ENCODE assay signal across 8 cellular contexts in genomic region chr17:39464639-39465181, GRCh38. TPM values are rescaled to one million over a fixed set of nuclear protein-coding genes. Genes with fewer than 3 reads are reported as not detected.
A peak's percentile ranks its signal among the peaks of the same experiment; 100 is the strongest.
DNase-seq lines count a peak whose midpoint lies in the region; ATAC-seq, FAIRE-seq and TF ChIP-seq lines count a peak whose summit lies in the region.
"Not testable (repeated sequence)": the region's sequence is repeated elsewhere in the genome, so short reads cannot be mapped to it uniquely, and the experiment has no call there.

No MANE protein-coding gene starts in this region.

- H3K36me3 Mint-ChIP-seq in GM23338 (ENCODE audit: low read depth): peaks cover 29% of the 10 kb centered on the region; the same call in 2 of the 3 replicates
- peaks cover 32% of the 10 kb centered on the region for H3K36me3 Mint-ChIP-seq in activated T-helper 1 cell treated with anti-CD3 and anti-CD28 coated beads, Interleukin-12 subunit alpha, Interleukin-12 subunit beta, Interleukin-2, Interleukin-4 antibody, amounts not matched to agents 30 ng/mL and 10 ng/mL and 1 ng/mL, durations not matched to agents 14 hours and 24 hours and 36 hours (ENCODE audit: low read depth)
- peaks cover 44% of the 10 kb centered on the region for H3K36me3 Mint-ChIP-seq in central memory CD8-positive, alpha-beta T cell (ENCODE audit: insufficient read depth)
- not testable (repeated sequence) for H3K36me3 Mint-ChIP-seq in naive B cell

- H3K4me3 Mint-ChIP-seq in GM23338 (peak overlapping the region; percentile 89), naive B cell (peak overlapping the region; percentile 80 to 100 (median 94))
- peak overlapping the region; percentile 95 for H3K4me3 Mint-ChIP-seq in activated T-helper 1 cell treated with anti-CD3 and anti-CD28 coated beads, Interleukin-12 subunit alpha, Interleukin-12 subunit beta, Interleukin-2, Interleukin-4 antibody, amounts not matched to agents 30 ng/mL and 10 ng/mL and 1 ng/mL, durations not matched to agents 14 hours and 24 hours and 36 hours
- peak overlapping the region; percentile 85 for H3K4me3 Mint-ChIP-seq in central memory CD8-positive, alpha-beta T cell

- not testable (repeated sequence) for FAIRE-seq in A549 (lab: Jason Lieb, UNC)

- TF ChIP-seq CTCF in A549 (IDR thresholded peaks at IDR 0.05); GM23338 (conservative IDR thresholded peaks at IDR 0.05; ENCODE audit: low read depth in 2 of 2); PC-9 (conservative IDR thresholded peaks at IDR 0.05); foreskin fibroblast (IDR thresholded peaks at IDR 0.05; ENCODE audit: low read depth, low read length): not testable (repeated sequence)

- not testable (repeated sequence) for TF ChIP-seq EP300 in A549 (IDR thresholded peaks at IDR 0.05)

- H4K20me1 ChIP-seq in GM23338 (replicated peaks; ENCODE audit: insufficient read depth) (peaks cover 45% of the 10 kb centered on the region), PC-9 (ENCODE audit: insufficient read depth) (peaks cover 68% of the 10 kb centered on the region)

- H3K27ac Mint-ChIP-seq in GM23338; activated T-helper 1 cell treated with anti-CD3 and anti-CD28 coated beads, Interleukin-12 subunit alpha, Interleukin-12 subunit beta, Interleukin-2, Interleukin-4 antibody, amounts not matched to agents 30 ng/mL and 10 ng/mL and 1 ng/mL, durations not matched to agents 14 hours and 24 hours and 36 hours: not testable (repeated sequence)
- peak overlapping the region; percentile 71 for H3K27ac Mint-ChIP-seq in central memory CD8-positive, alpha-beta T cell (ENCODE audit: low read depth)
- H3K27ac Mint-ChIP-seq in naive B cell: peak overlapping the region in 2 of 6 donors; percentile 31 to 78

- H3K4me1 Mint-ChIP-seq in GM23338: not testable (repeated sequence)
- peaks cover 57% of the 10 kb centered on the region for H3K4me1 Mint-ChIP-seq in activated T-helper 1 cell treated with anti-CD3 and anti-CD28 coated beads, Interleukin-12 subunit alpha, Interleukin-12 subunit beta, Interleukin-2, Interleukin-4 antibody, amounts not matched to agents 30 ng/mL and 10 ng/mL and 1 ng/mL, durations not matched to agents 14 hours and 24 hours and 36 hours (ENCODE audit: low read depth)
- peaks cover 41% of the 10 kb centered on the region for H3K4me1 Mint-ChIP-seq in central memory CD8-positive, alpha-beta T cell
- peaks cover 33 to 61% (median 36%) of the 10 kb centered on the region in 3 donors for H3K4me1 Mint-ChIP-seq in naive B cell

- not testable (repeated sequence) for H3K9me3 Mint-ChIP-seq in GM23338; activated T-helper 1 cell treated with anti-CD3 and anti-CD28 coated beads, Interleukin-12 subunit alpha, Interleukin-12 subunit beta, Interleukin-2, Interleukin-4 antibody, amounts not matched to agents 30 ng/mL and 10 ng/mL and 1 ng/mL, durations not matched to agents 14 hours and 24 hours and 36 hours; central memory CD8-positive, alpha-beta T cell; naive B cell

- DNase-seq in A549 (ENCODE audit: low read depth in 1 of 2, low spot score in 1 of 2); GM23338 (ENCODE audit: low spot score); PC-9; activated T-helper 1 cell treated with anti-CD3 and anti-CD28 coated beads, Interleukin-12 subunit alpha, Interleukin-12 subunit beta, Interleukin-2, Interleukin-4 antibody, amounts not matched to agents 30 ng/mL and 10 ng/mL and 1 ng/mL, durations not matched to agents 14 hours and 24 hours and 36 hours (ENCODE audit: low spot score); central memory CD8-positive, alpha-beta T cell (ENCODE audit: low spot score in 2 of 2); foreskin fibroblast; naive B cell: not testable (repeated sequence)

- not testable (repeated sequence) for H3F3A ChIP-seq in GM23338 (replicated peaks; ENCODE audit: low read depth); PC-9 (ENCODE audit: insufficient read depth, low read depth)

- H3K4me1 ChIP-seq in A549 (peaks cover 18% of the 10 kb centered on the region; the same call in 2 of the 3 replicates), GM23338 (ENCODE audit: insufficient read depth) (peaks cover 15% of the 10 kb centered on the region), PC-9 (replicated peaks; ENCODE audit: insufficient read depth) (peaks cover 19% of the 10 kb centered on the region)
- H3K4me1 ChIP-seq in skeletal muscle satellite cell (ENCODE audit: control insufficient read depth, insufficient read depth, low read length): not testable (repeated sequence)

- TF ChIP-seq POLR2A in A549 (IDR thresholded peaks at IDR 0.05; ENCODE audit: low read length): not testable (repeated sequence)

- H3K27ac ChIP-seq in A549; GM23338 (ENCODE audit: low read depth); PC-9: not testable (repeated sequence)

- not testable (repeated sequence) for H3K27me3 ChIP-seq in GM23338 (ENCODE audit: insufficient read depth); PC-9 (ENCODE audit: insufficient read depth, low read depth); skeletal muscle satellite cell (ENCODE audit: control insufficient read depth, insufficient read depth, low read length)

- H3K4me3 ChIP-seq in A549: peak overlapping the region; percentile 83; the same call in 2 of the 3 replicates
- peak overlapping the region; percentile 98; the same call in 1 of the 2 replicates for H3K4me3 ChIP-seq in GM23338
- H3K4me3 ChIP-seq in PC-9: peak overlapping the region; percentile 98; the same call in 1 of the 2 replicates
- H3K4me3 ChIP-seq in foreskin fibroblast (ENCODE audit: low read depth in 1 of 2, low read length in 2 of 2): peak overlapping the region; percentile 72 to 100
- H3K4me3 ChIP-seq in skeletal muscle satellite cell (ENCODE audit: low read length): peak overlapping the region; percentile 88

- H2AFZ ChIP-seq in GM23338, PC-9: not testable (repeated sequence)

- peak overlapping the region; percentile 100 for H3K9ac ChIP-seq in skeletal muscle satellite cell (ENCODE audit: low read depth, low read length)

- not testable (repeated sequence) for H3K9me2 ChIP-seq in GM23338 (ENCODE audit: insufficient read depth); PC-9 (ENCODE audit: insufficient read depth)

- CTCF ChIA-PET in A549 (lab: Yijun Ruan, JAX): interaction anchor here (1.3 to 1.9 kb wide), 2 partner anchors 10 to 83 kb away, joined by 6 read pairs; no protein-coding TSS in a partner anchor
- CTCF ChIA-PET in PC-9 (lab: Charles Lee): not testable (repeated sequence)

- POLR2A ChIA-PET in A549 (lab: Yijun Ruan, JAX) (interaction anchor here (0.5 to 0.8 kb wide), 2 partner anchors 14 to 20 kb away, joined by 3 read pairs; partner anchors contain the start of gene MED1), PC-9 (lab: Charles Lee; ENCODE audit: unreplicated experiment) (interaction anchor here (0.7 kb wide), 1 partner anchor 416 kb away, joined by 17 read pairs; no protein-coding TSS in a partner anchor)

- BruUV-seq in PC-9 (replicated peaks; lab: Mats Ljungman, UMichigan): not testable (repeated sequence)

- H3K36me3 ChIP-seq in GM23338 (ENCODE audit: insufficient read depth); PC-9 (ENCODE audit: low read depth); skeletal muscle satellite cell (ENCODE audit: insufficient read depth, low read length): not testable (repeated sequence)

- H3K4me2 ChIP-seq in A549 (peak overlapping the region; percentile 97), GM23338 (peak overlapping the region; percentile 100), PC-9 (peak overlapping the region; percentile 97), skeletal muscle satellite cell (ENCODE audit: low read length) (peak overlapping the region; percentile 94)

- intact Hi-C loops in PC-9 (cut with micrococcal nuclease; ENCODE audit: unreplicated experiment): not testable (repeated sequence)
- intact Hi-C loops in activated T-helper 1 cell treated with anti-CD3 and anti-CD28 coated beads, Interleukin-12 subunit alpha, Interleukin-12 subunit beta, Interleukin-2, Interleukin-4 antibody, amounts not matched to agents 30 ng/mL and 10 ng/mL and 1 ng/mL, durations not matched to agents 14 hours and 24 hours and 36 hours (cut with micrococcal nuclease): loop anchor here (5.0 kb wide), 3 partner anchors 173 to 463 kb away; partner anchors contain the start of genes CACNB1, LRRC3C, ORMDL3 and STARD3

- not testable (repeated sequence) for ATAC-seq in A549; GM23338; central memory CD8-positive, alpha-beta T cell (replicated peaks; ENCODE audit: extremely low read depth, poor library complexity, severe bottlenecking); naive B cell (ENCODE audit: low read depth in 2 of 2)

- peaks cover 12% of the 10 kb centered on the region for H3K27me3 Mint-ChIP-seq in GM23338 (ENCODE audit: insufficient read depth, low read depth, poor library complexity)
- not testable (repeated sequence) for H3K27me3 Mint-ChIP-seq in activated T-helper 1 cell treated with anti-CD3 and anti-CD28 coated beads, Interleukin-12 subunit alpha, Interleukin-12 subunit beta, Interleukin-2, Interleukin-4 antibody, amounts not matched to agents 30 ng/mL and 10 ng/mL and 1 ng/mL, durations not matched to agents 14 hours and 24 hours and 36 hours (ENCODE audit: insufficient read depth); central memory CD8-positive, alpha-beta T cell; naive B cell

- TF ChIP-seq RAD21 in A549 (conservative IDR thresholded peaks at IDR 0.05 in 1 of 2, IDR thresholded peaks at IDR 0.05 in 1 of 2): not testable (repeated sequence)

- H3K79me2 ChIP-seq in GM23338 (replicated peaks; ENCODE audit: insufficient read depth) (peaks cover 78% of the 10 kb centered on the region), PC-9 (ENCODE audit: low read depth) (peaks cover 80% of the 10 kb centered on the region)

- 89% methylated on average over 11 of the region's 11 CpGs for WGBS in A549 (ENCODE audit: missing lambda C conversion rate)

- H3K9me3 ChIP-seq in A549; PC-9 (ENCODE audit: insufficient read depth, low read depth); skeletal muscle satellite cell (replicated peaks; ENCODE audit: low read length): not testable (repeated sequence)

RNA-seq across cellular contexts. Expression of gene CDK12, which starts 3.4 kb away (rescaled TPM):
- 42.1 and 47.3 TPM in 2 replicates for polyA plus RNA-seq in A549 (2011; rRNA removed)
- polyA plus RNA-seq in A549 (2012; cell fraction: cytosol; rRNA removed): 13.7 and 17.8 TPM in 2 replicates
- 22.0 and 28.6 TPM in 2 replicates for polyA plus RNA-seq in A549 (2012; cell fraction: nucleus; rRNA removed)
- polyA plus RNA-seq in A549 (2017; fragmentation: RNase III; extraction: RNeasy Plus Mini Kit Qiagen cat#74134 plus additional on column Dnase treatment): 36.7 to 40.0 TPM (median 37.8 TPM) in 3 replicates
- 87.2 and 94.7 TPM in 2 replicates for polyA minus RNA-seq in A549 (2011; rRNA and poly(A)+ RNA removed)
- 55.3 and 57.6 TPM in 2 replicates for total RNA-seq in GM23338 (2014; rRNA removed; shearing (Covaris generic))
- polyA plus RNA-seq in GM23338 (2016; fragmentation: Nextera tagmentation; extraction: Ambion mirVana): 19.3 and 20.9 TPM in 2 replicates
- total RNA-seq in PC-9 (2021): 48.5 and 64.3 TPM in 2 replicates
- 97.4 and 99.5 TPM in 2 replicates for total RNA-seq in activated T-helper 1 cell treated with anti-CD3 and anti-CD28 coated beads, Interleukin-12 subunit alpha, Interleukin-12 subunit beta, Interleukin-2, Interleukin-4 antibody, amounts not matched to agents 30 ng/mL and 10 ng/mL and 1 ng/mL, durations not matched to agents 14 hours and 24 hours and 36 hours
- 1 to 10 TPM in 5 of 6 donors, under 1 TPM in 1; 0.32 to 8.1 (median 4.3) TPM for polyA plus RNA-seq in naive B cell (ENCODE audit: low read depth in 6 of 6)
- 29.7 and 30.9 TPM in 2 replicates for total RNA-seq in skeletal muscle satellite cell (2012; rRNA removed)

RNA-seq across cellular contexts. Expression of gene MED1, which starts 13.6 kb away (rescaled TPM):
- polyA plus RNA-seq in A549 (2011; rRNA removed) (74.9 and 76.2 TPM in 2 replicates), A549 (2017; fragmentation: RNase III; extraction: RNeasy Plus Mini Kit Qiagen cat#74134 plus additional on column Dnase treatment) (33.8 to 37.0 TPM (median 34.7 TPM) in 3 replicates), GM23338 (2016; fragmentation: Nextera tagmentation; extraction: Ambion mirVana) (17.9 and 19.0 TPM in 2 replicates), naive B cell (ENCODE audit: low read depth in 6 of 6) (10 to 100 TPM in 5 of 6 donors, 1 to 10 TPM in 1; 6.9 to 24.4 (median 20.2) TPM)
- 12.7 and 16.2 TPM in 2 replicates for polyA plus RNA-seq in A549 (2012; cell fraction: cytosol; rRNA removed)
- 9.9 and 10.6 TPM in 2 replicates for polyA plus RNA-seq in A549 (2012; cell fraction: nucleus; rRNA removed)
- polyA minus RNA-seq in A549 (2011; rRNA and poly(A)+ RNA removed): 59.6 and 63.1 TPM in 2 replicates
- total RNA-seq in GM23338 (2014; rRNA removed; shearing (Covaris generic)): 32.5 and 42.3 TPM in 2 replicates
- total RNA-seq in PC-9 (2021): 23.2 and 35.7 TPM in 2 replicates
- 72.0 and 73.4 TPM in 2 replicates for total RNA-seq in activated T-helper 1 cell treated with anti-CD3 and anti-CD28 coated beads, Interleukin-12 subunit alpha, Interleukin-12 subunit beta, Interleukin-2, Interleukin-4 antibody, amounts not matched to agents 30 ng/mL and 10 ng/mL and 1 ng/mL, durations not matched to agents 14 hours and 24 hours and 36 hours
- total RNA-seq in skeletal muscle satellite cell (2012; rRNA removed): 18.8 and 21.8 TPM in 2 replicates
